Comparison of ENCODE assay signal across 8 cellular contexts in genomic region chr11:103682318-103683184, GRCh38.
DNase-seq lines count a peak whose midpoint lies in the region; ATAC-seq and TF ChIP-seq lines count a peak whose summit lies in the region.

No MANE protein-coding gene starts in this region.

- H3K36me3 ChIP-seq in body of pancreas (replicated peaks in 1 of 2; ENCODE audit: insufficient read depth in 1 of 2, low read depth in 2 of 2) (no peaks in the 10 kb centered on the region), iPS DF 6.9 (ENCODE audit: control insufficient read depth, insufficient read depth, low read length) (no peaks in the 10 kb centered on the region), smooth muscle cell (ENCODE audit: low read depth) (no peaks in the 10 kb centered on the region)

- no peak overlapping the region for H3K9ac ChIP-seq in smooth muscle cell (ENCODE audit: low read depth)

- H3F3A ChIP-seq in smooth muscle cell (ENCODE audit: low read depth): peaks cover 10% of the 10 kb centered on the region

- no peaks in the 10 kb centered on the region for H4K20me1 ChIP-seq in smooth muscle cell (ENCODE audit: low read depth)

- intact Hi-C loops in Right ventricle myocardium inferior (cut with DNase I): loop anchor here (2.0 to 10.0 kb wide), 2 partner anchors 242 to 468 kb away; no protein-coding TSS in a partner anchor
- intact Hi-C loops in cardiac septum (cut with DNase I): loop anchor here (2.0 to 10.0 kb wide), 4 partner anchors 55 to 468 kb away; no protein-coding TSS in a partner anchor
- intact Hi-C loops in body of pancreas (cut with DNase I): no loop called here

- H3K4me1 ChIP-seq in body of pancreas (peaks cover 15% of the 10 kb centered on the region), iPS DF 6.9 (ENCODE audit: control insufficient read depth, insufficient read depth, low read length) (peaks cover 5% of the 10 kb centered on the region; the same call in 1 of the 2 replicates), smooth muscle cell (ENCODE audit: low read depth) (peaks cover 11% of the 10 kb centered on the region)

- TF ChIP-seq CTCF in body of pancreas (IDR thresholded peaks at IDR 0.05) (peak; percentile 62 to 97 (median 95)), smooth muscle cell (IDR thresholded peaks at IDR 0.05; ENCODE audit: borderline replicate concordance, insufficient read depth, poor library complexity, severe bottlenecking) (peak; percentile 88)

- DNase-seq in Right ventricle myocardium inferior (ENCODE audit: missing footprints) (peak; percentile 55), cardiac septum (ENCODE audit: low spot score) (no peak), NCI-H1092 treated with DMSO at 0.1 percent for 48 hours (lab: John Stamatoyannopoulos, UW) (peak; percentile 55), T follicular helper cell (ENCODE audit: low read depth) (peak; percentile 37), body of pancreas (peak; percentile 63 to 77 (median 72)), iPS DF 6.9 (ENCODE audit: low read depth, low spot score) (peak; percentile 87), smooth muscle cell (lab: John Stamatoyannopoulos, UW; ENCODE audit: unreplicated experiment) (peak; percentile 14)

- H3K79me2 ChIP-seq in smooth muscle cell (ENCODE audit: low read depth): no peaks in the 10 kb centered on the region

- H3K4me2 ChIP-seq in smooth muscle cell: peak overlapping the region; percentile 53

- peak overlapping the region in 2 of 4 donors; percentile 22 to 41 for H3K27ac ChIP-seq in body of pancreas
- no peak overlapping the region for H3K27ac ChIP-seq in iPS DF 6.9 (ENCODE audit: low read length)
- H3K27ac ChIP-seq in smooth muscle cell (ENCODE audit: low read depth): peak overlapping the region; percentile 18

- no peak for TF ChIP-seq POLR2A in body of pancreas (IDR thresholded peaks at IDR 0.05)

- 6 to 8% methylated on average over 8 of the region's 8 CpGs for WGBS in body of pancreas, 2 donors
- WGBS in iPS DF 6.9 (ENCODE audit: insufficient coverage, insufficient read length): no CpG with 5 or more reads among the region's 8 CpGs
- 17% methylated on average over 8 of the region's 8 CpGs for WGBS in smooth muscle cell (ENCODE audit: low lambda C conversion rate)

- peak; percentile 96 for ATAC-seq in Right ventricle myocardium inferior
- peak; percentile 96 for ATAC-seq in HG02759 (IDR thresholded peaks at IDR 0.05; ENCODE audit: unreplicated experiment)
- ATAC-seq in body of pancreas: peak; percentile 98

- H3K27me3 ChIP-seq in body of pancreas (no peaks in the 10 kb centered on the region), iPS DF 6.9 (ENCODE audit: control insufficient read depth, insufficient read depth, low read length) (no peaks in the 10 kb centered on the region), smooth muscle cell (ENCODE audit: low read depth) (no peaks in the 10 kb centered on the region)

- H3K9me3 ChIP-seq in body of pancreas: no peaks in the 10 kb centered on the region
- no peaks in the 10 kb centered on the region for H3K9me3 ChIP-seq in iPS DF 6.9 (ENCODE audit: control insufficient read depth, insufficient read depth, low read length)
- no peaks in the 10 kb centered on the region for H3K9me3 ChIP-seq in smooth muscle cell (replicated peaks; ENCODE audit: low read depth)

- H3K4me3 ChIP-seq in body of pancreas (no peak overlapping the region), iPS DF 6.9 (ENCODE audit: low read length) (no peak overlapping the region), smooth muscle cell (no peak overlapping the region)

- peak overlapping the region; percentile 12 for H2AFZ ChIP-seq in smooth muscle cell (ENCODE audit: low read depth)
